1 cellular context compared by ENCODE assay signal in the genomic region with DNA sequence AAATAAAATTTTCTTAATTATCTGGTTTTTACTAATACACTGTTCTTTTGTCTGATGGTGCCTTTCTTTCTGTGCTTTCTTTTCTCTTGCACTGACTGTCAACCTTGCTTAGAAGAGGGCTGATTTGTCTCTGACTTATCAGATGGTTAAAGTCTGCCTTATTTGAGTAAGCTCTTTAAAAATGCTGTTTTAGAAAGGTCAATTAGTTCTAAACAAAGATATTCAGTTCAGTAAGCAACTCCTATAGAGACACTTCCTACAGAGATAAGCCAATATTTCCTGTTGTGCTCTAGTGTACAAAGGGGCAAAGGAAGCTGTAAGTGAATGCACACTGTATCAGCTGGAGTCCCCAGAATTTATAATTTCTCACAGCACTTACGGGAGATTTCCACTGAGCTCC.
TF ChIP-seq lines count a peak whose summit lies in the region.

No MANE protein-coding gene starts in this region.

TF ChIP-seq in SK-N-SH, 30 proteins besides CTCF, POLR2A, EP300 and RAD21:
- TF ChIP-seq MEF2A (IDR thresholded peaks at IDR 0.05; ENCODE audit: borderline replicate concordance, low read depth) (no peak), MXI1 (IDR thresholded peaks at IDR 0.05; ENCODE audit: low read depth, low read length) (no peak), NRF1 (IDR thresholded peaks at IDR 0.05; ENCODE audit: low read depth, low read length) (no peak), SIN3A (IDR thresholded peaks at IDR 0.05; ENCODE audit: borderline replicate concordance, low read depth, low read length) (no peak), YY1 (IDR thresholded peaks at IDR 0.05; ENCODE audit: low read depth) (no peak), SMC3 (IDR thresholded peaks at IDR 0.05; ENCODE audit: low read depth, low read length) (no peak), TCF12 (IDR thresholded peaks at IDR 0.05) (no peak), FOXJ3 (CRISPR knock-in tag; IDR thresholded peaks at IDR 0.05) (no peak), ELF1 (IDR thresholded peaks at IDR 0.05) (no peak), TEAD4 (IDR thresholded peaks at IDR 0.05; ENCODE audit: borderline replicate concordance, insufficient read depth) (no peak), RXRA (IDR thresholded peaks at IDR 0.05; ENCODE audit: borderline replicate concordance, low read depth) (no peak), JUND (IDR thresholded peaks at IDR 0.05) (no peak), TAF1 (IDR thresholded peaks at IDR 0.05; ENCODE audit: borderline replicate concordance, low read depth, low read length) (no peak), GABPA (IDR thresholded peaks at IDR 0.05; ENCODE audit: low read depth) (no peak), RFX5 (IDR thresholded peaks at IDR 0.05; ENCODE audit: low read length) (no peak), CHD2 (IDR thresholded peaks at IDR 0.05; ENCODE audit: low read length, partially characterized antibody) (no peak)
- TF ChIP-seq, protein P1, sequence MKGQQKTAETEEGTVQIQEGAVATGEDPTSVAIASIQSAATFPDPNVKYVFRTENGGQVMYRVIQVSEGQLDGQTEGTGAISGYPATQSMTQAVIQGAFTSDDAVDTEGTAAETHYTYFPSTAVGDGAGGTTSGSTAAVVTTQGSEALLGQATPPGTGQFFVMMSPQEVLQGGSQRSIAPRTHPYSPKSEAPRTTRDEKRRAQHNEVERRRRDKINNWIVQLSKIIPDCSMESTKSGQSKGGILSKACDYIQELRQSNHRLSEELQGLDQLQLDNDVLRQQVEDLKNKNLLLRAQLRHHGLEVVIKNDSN (IDR thresholded peaks at IDR 0.05; ENCODE audit: borderline replicate concordance, low read depth), result no peak
- TF ChIP-seq, protein P2, sequence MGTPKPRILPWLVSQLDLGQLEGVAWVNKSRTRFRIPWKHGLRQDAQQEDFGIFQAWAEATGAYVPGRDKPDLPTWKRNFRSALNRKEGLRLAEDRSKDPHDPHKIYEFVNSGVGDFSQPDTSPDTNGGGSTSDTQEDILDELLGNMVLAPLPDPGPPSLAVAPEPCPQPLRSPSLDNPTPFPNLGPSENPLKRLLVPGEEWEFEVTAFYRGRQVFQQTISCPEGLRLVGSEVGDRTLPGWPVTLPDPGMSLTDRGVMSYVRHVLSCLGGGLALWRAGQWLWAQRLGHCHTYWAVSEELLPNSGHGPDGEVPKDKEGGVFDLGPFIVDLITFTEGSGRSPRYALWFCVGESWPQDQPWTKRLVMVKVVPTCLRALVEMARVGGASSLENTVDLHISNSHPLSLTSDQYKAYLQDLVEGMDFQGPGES (IDR thresholded peaks at IDR 0.05; ENCODE audit: low read depth, low read length), result no peak
- TF ChIP-seq, protein P3, sequence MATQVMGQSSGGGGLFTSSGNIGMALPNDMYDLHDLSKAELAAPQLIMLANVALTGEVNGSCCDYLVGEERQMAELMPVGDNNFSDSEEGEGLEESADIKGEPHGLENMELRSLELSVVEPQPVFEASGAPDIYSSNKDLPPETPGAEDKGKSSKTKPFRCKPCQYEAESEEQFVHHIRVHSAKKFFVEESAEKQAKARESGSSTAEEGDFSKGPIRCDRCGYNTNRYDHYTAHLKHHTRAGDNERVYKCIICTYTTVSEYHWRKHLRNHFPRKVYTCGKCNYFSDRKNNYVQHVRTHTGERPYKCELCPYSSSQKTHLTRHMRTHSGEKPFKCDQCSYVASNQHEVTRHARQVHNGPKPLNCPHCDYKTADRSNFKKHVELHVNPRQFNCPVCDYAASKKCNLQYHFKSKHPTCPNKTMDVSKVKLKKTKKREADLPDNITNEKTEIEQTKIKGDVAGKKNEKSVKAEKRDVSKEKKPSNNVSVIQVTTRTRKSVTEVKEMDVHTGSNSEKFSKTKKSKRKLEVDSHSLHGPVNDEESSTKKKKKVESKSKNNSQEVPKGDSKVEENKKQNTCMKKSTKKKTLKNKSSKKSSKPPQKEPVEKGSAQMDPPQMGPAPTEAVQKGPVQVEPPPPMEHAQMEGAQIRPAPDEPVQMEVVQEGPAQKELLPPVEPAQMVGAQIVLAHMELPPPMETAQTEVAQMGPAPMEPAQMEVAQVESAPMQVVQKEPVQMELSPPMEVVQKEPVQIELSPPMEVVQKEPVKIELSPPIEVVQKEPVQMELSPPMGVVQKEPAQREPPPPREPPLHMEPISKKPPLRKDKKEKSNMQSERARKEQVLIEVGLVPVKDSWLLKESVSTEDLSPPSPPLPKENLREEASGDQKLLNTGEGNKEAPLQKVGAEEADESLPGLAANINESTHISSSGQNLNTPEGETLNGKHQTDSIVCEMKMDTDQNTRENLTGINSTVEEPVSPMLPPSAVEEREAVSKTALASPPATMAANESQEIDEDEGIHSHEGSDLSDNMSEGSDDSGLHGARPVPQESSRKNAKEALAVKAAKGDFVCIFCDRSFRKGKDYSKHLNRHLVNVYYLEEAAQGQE (IDR thresholded peaks at IDR 0.05; ENCODE audit: low read depth, low read length), result no peak
- TF ChIP-seq, protein P4, sequence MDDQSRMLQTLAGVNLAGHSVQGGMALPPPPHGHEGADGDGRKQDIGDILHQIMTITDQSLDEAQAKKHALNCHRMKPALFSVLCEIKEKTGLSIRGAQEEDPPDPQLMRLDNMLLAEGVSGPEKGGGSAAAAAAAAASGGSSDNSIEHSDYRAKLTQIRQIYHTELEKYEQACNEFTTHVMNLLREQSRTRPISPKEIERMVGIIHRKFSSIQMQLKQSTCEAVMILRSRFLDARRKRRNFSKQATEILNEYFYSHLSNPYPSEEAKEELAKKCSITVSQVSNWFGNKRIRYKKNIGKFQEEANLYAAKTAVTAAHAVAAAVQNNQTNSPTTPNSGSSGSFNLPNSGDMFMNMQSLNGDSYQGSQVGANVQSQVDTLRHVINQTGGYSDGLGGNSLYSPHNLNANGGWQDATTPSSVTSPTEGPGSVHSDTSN (IDR thresholded peaks at IDR 0.05), result no peak
